11 cellular contexts compared by ENCODE assay signal in genomic region chr2:23541453-23542334, GRCh38.
DNase-seq lines count a peak whose midpoint lies in the region; ATAC-seq and TF ChIP-seq lines count a peak whose summit lies in the region.
"Had no signal": no experiment of that assay in that cellular context is flagged by ENCODE, and none has a peak within 500 bp of the region (broad histone marks: within the 10 kb centered on the region; RNA-seq: fewer than 3 reads in every experiment).

No MANE protein-coding gene starts in this region.

- H3K9me3 ChIP-seq in T-helper 17 cell (ENCODE audit: control insufficient read depth, low read length, poor library complexity, severe bottlenecking): no peaks in the 10 kb centered on the region

- TF ChIP-seq CTCF in fibroblast of the aortic adventitia (IDR thresholded peaks at IDR 0.05; ENCODE audit: insufficient read depth, low read length): no peak
- no peak for TF ChIP-seq CTCF in omental fat pad (IDR thresholded peaks at IDR 0.05)

- no peak overlapping the region for H3K27ac Mint-ChIP-seq in T-helper 17 cell
- H3K27ac Mint-ChIP-seq: activated T-cell treated with anti-CD3 and anti-CD28 coated beads, Interleukin-2, amount 50 U/mL, for 72 hours had no signal

- ATAC-seq in T-helper 17 cell (no peak), HG02759 (IDR thresholded peaks at IDR 0.05; ENCODE audit: unreplicated experiment) (no peak), omental fat pad (ENCODE audit: low FRiP score) (no peak)
- ATAC-seq: activated T-cell treated with anti-CD3 and anti-CD28 coated beads, Interleukin-2, amount 50 U/mL, for 72 hours; naive thymus-derived CD4-positive, alpha-beta T cell had no signal

- H3K4me3 Mint-ChIP-seq in T-helper 17 cell: no peak overlapping the region
- H3K4me3 Mint-ChIP-seq: activated T-cell treated with anti-CD3 and anti-CD28 coated beads, Interleukin-2, amount 50 U/mL, for 72 hours; naive thymus-derived CD4-positive, alpha-beta T cell had no signal

- H3K4me1 Mint-ChIP-seq in T-helper 17 cell: peaks cover 7% of the 10 kb centered on the region

- peaks cover 6% of the 10 kb centered on the region for H3K36me3 Mint-ChIP-seq in T-helper 17 cell (ENCODE audit: low read depth)

- DNase-seq in GM03348 (ENCODE audit: low spot score) (peak; percentile 29), NCI-H446 (lab: John Stamatoyannopoulos, UW) (peak; percentile 29 to 71), fibroblast of the aortic adventitia (ENCODE audit: low read depth) (peak; percentile 47), renal cortical epithelial cell (ENCODE audit: low read depth) (peak; percentile 69), DMS153 (lab: John Stamatoyannopoulos, UW) (no peak), T-helper 17 cell (no peak), omental fat pad (ENCODE audit: low spot score) (no peak)
- DNase-seq: activated T-cell treated with anti-CD3 and anti-CD28 coated beads, Interleukin-2, amount 50 U/mL, for 72 hours; naive thymus-derived CD4-positive, alpha-beta T cell; stimulated activated CD4-positive, alpha-beta T cell treated with anti-CD3 and anti-CD28 coated beads, Interleukin-4, amount 100 ng/mL, for 1 hour had no signal

- no peak overlapping the region for H3K4me3 ChIP-seq in fibroblast of the aortic adventitia (ENCODE audit: low read depth, low read length)

- peaks cover 23% of the 10 kb centered on the region for H3K27me3 Mint-ChIP-seq in T-helper 17 cell
- H3K27me3 Mint-ChIP-seq: naive thymus-derived CD4-positive, alpha-beta T cell had no signal

Comparison
In these comparisons a context has a peak if more than half of its experiments do, and no peak if none do; other contexts are left out.
1. DNase-seq: peak in GM03348 (single experiment), NCI-H446 (2 of 2), fibroblast of the aortic adventitia (single experiment) and renal cortical epithelial cell (single experiment); none in DMS153 (single experiment), T-helper 17 cell (0 of 3) and omental fat pad (single experiment).